Comparison of ENCODE assay signal across 19 cellular contexts in genomic region chr11:7583248-7583647, GRCh38.
DNase-seq lines count a peak whose midpoint lies in the region; ATAC-seq and TF ChIP-seq lines count a peak whose summit lies in the region.
"Had no signal": no experiment of that assay in that cellular context is flagged by ENCODE, and none has a peak within 500 bp of the region (broad histone marks: within the 10 kb centered on the region; RNA-seq: fewer than 3 reads in every experiment).

No MANE protein-coding gene starts in this region.

- in situ Hi-C loops in ACHN (cut with HindIII; ENCODE audit: low pct_ligation_motif_present, low pct_unique_long_range_greater_than_20kb, low sequenced_read_pairs), result no loop called here

- H3K27me3 ChIP-seq in testis (no peaks in the 10 kb centered on the region), body of pancreas (no peaks in the 10 kb centered on the region)

- H3K36me3 ChIP-seq in testis (ENCODE audit: low read depth, missing control alignments) (no peaks in the 10 kb centered on the region), body of pancreas (replicated peaks in 1 of 2; ENCODE audit: insufficient read depth in 1 of 2, low read depth in 2 of 2) (no peaks in the 10 kb centered on the region)

- H3K27me3 Mint-ChIP-seq in activated T-cell treated with anti-CD3 and anti-CD28 coated beads, Interleukin-2, amount 50 U/mL, for 72 hours (ENCODE audit: low read depth), result peaks cover 7% of the 10 kb centered on the region
- peaks cover 13% of the 10 kb centered on the region for H3K27me3 Mint-ChIP-seq in activated T-cell treated with anti-CD3 and anti-CD28 coated beads, Interleukin-2, amount 50 U/mL, for 24 hours
- no peaks in the 10 kb centered on the region for H3K27me3 Mint-ChIP-seq in progenitor cell of endocrine pancreas

- TF ChIP-seq POLR2A in testis (IDR thresholded peaks at IDR 0.05) (no peak), body of pancreas (IDR thresholded peaks at IDR 0.05) (no peak)

- TF ChIP-seq CTCF in progenitor cell of endocrine pancreas (IDR thresholded peaks at IDR 0.05; ENCODE audit: unreplicated experiment) (no peak), testis (IDR thresholded peaks at IDR 0.05) (peak in 1 of 3 experiments; percentile 9), body of pancreas (IDR thresholded peaks at IDR 0.05) (no peak)

- no peaks in the 10 kb centered on the region for H3K9me3 Mint-ChIP-seq in activated T-cell treated with anti-CD3 and anti-CD28 coated beads, Interleukin-2, amount 50 U/mL, for 72 hours
- no peaks in the 10 kb centered on the region for H3K9me3 Mint-ChIP-seq in activated T-cell treated with anti-CD3 and anti-CD28 coated beads, Interleukin-2, amount 50 U/mL, for 24 hours
- no peaks in the 10 kb centered on the region for H3K9me3 Mint-ChIP-seq in progenitor cell of endocrine pancreas (ENCODE audit: low read depth)
- H3K9me3 Mint-ChIP-seq: H9 had no signal

- 38 to 54% methylated on average over 3 of the region's 3 CpGs for WGBS in testis, 2 donors
- 90 to 99% methylated on average over 3 of the region's 3 CpGs for WGBS in body of pancreas, 2 donors

- intact Hi-C loops in testis (cut with DNase I; ENCODE audit: low total_unique reads) (no loop called here), body of pancreas (cut with DNase I) (no loop called here)

- H3K4me3 Mint-ChIP-seq in activated T-cell treated with anti-CD3 and anti-CD28 coated beads, Interleukin-2, amount 50 U/mL, for 72 hours, result no peak overlapping the region
- no peak overlapping the region for H3K4me3 Mint-ChIP-seq in activated T-cell treated with anti-CD3 and anti-CD28 coated beads, Interleukin-2, amount 50 U/mL, for 24 hours
- H3K4me3 Mint-ChIP-seq in progenitor cell of endocrine pancreas (ENCODE audit: low read depth), result no peak overlapping the region
- H3K4me3 Mint-ChIP-seq: H9 had no signal

- H3K4me3 ChIP-seq in testis, result no peak overlapping the region
- no peak overlapping the region for H3K4me3 ChIP-seq in body of pancreas
- H3K4me3 ChIP-seq: BLaER1 treated with 17β-estradiol and CSF1 and Interleukin-3, amounts not matched to agents 10 nM and 100 nM had no signal

- H3K9me3 ChIP-seq in testis (no peaks in the 10 kb centered on the region), body of pancreas (no peaks in the 10 kb centered on the region)
- H3K9me3 ChIP-seq: BLaER1 treated with 17β-estradiol and CSF1 and Interleukin-3, amounts not matched to agents 10 nM and 100 nM had no signal

- no peak for ATAC-seq in activated T-cell treated with anti-CD3 and anti-CD28 coated beads, Interleukin-2, amount 50 U/mL, for 72 hours (replicated peaks in 1 of 2)
- peak; percentile 62 for ATAC-seq in esophagus mucosa
- ATAC-seq in HG02852 (IDR thresholded peaks at IDR 0.05; ENCODE audit: unreplicated experiment), result no peak
- no peak for ATAC-seq in body of pancreas
- ATAC-seq: Panc1 had no signal

- H3K4me1 ChIP-seq in testis (peaks cover 80% of the 10 kb centered on the region), body of pancreas (no peaks in the 10 kb centered on the region)

- H3K4me1 Mint-ChIP-seq in activated T-cell treated with anti-CD3 and anti-CD28 coated beads, Interleukin-2, amount 50 U/mL, for 72 hours (ENCODE audit: low read depth), result peaks cover 25% of the 10 kb centered on the region
- peaks cover 7% of the 10 kb centered on the region for H3K4me1 Mint-ChIP-seq in activated T-cell treated with anti-CD3 and anti-CD28 coated beads, Interleukin-2, amount 50 U/mL, for 24 hours (ENCODE audit: low read depth)
- peaks cover 11% of the 10 kb centered on the region for H3K4me1 Mint-ChIP-seq in progenitor cell of endocrine pancreas (ENCODE audit: low read depth)

- peak overlapping the region; percentile 14 for H3K27ac Mint-ChIP-seq in activated T-cell treated with anti-CD3 and anti-CD28 coated beads, Interleukin-2, amount 50 U/mL, for 72 hours
- H3K27ac Mint-ChIP-seq in activated T-cell treated with anti-CD3 and anti-CD28 coated beads, Interleukin-2, amount 50 U/mL, for 24 hours, result no peak overlapping the region
- H3K27ac Mint-ChIP-seq in progenitor cell of endocrine pancreas, result peak overlapping the region; percentile 26
- H3K27ac Mint-ChIP-seq: H9 had no signal

- no peak for DNase-seq in activated T-cell treated with anti-CD3 and anti-CD28 coated beads, Interleukin-2, amount 50 U/mL, for 72 hours
- DNase-seq in activated T-cell treated with anti-CD3 and anti-CD28 coated beads, Interleukin-2, amount 50 U/mL, for 24 hours, result no peak
- DNase-seq in progenitor cell of endocrine pancreas (ENCODE audit: low spot score, unreplicated experiment) (no peak), testis (no peak), ACHN (no peak), body of pancreas (no peak)
- DNase-seq: 8988T, DND-41, H9, NCI-H1105 treated with DMSO at 0.1 percent for 48 hours, NCI-H1694 treated with DMSO at 0.1 percent for 48 hours, NCI-H2107, NCI-H226, NCI-H524 treated with DMSO at 0.1 percent for 48 hours had no signal

- H3K36me3 Mint-ChIP-seq in activated T-cell treated with anti-CD3 and anti-CD28 coated beads, Interleukin-2, amount 50 U/mL, for 72 hours (ENCODE audit: insufficient read depth in 2 of 2), result no peaks in the 10 kb centered on the region
- no peaks in the 10 kb centered on the region for H3K36me3 Mint-ChIP-seq in activated T-cell treated with anti-CD3 and anti-CD28 coated beads, Interleukin-2, amount 50 U/mL, for 24 hours (ENCODE audit: low read depth)
- H3K36me3 Mint-ChIP-seq in progenitor cell of endocrine pancreas (ENCODE audit: insufficient read depth), result no peaks in the 10 kb centered on the region

- peak overlapping the region; percentile 56 to 62 for H3K27ac ChIP-seq in testis
- H3K27ac ChIP-seq in body of pancreas, result no peak overlapping the region
- H3K27ac ChIP-seq: BLaER1 treated with 17β-estradiol and CSF1 and Interleukin-3, amounts not matched to agents 10 nM and 100 nM; HL-60 had no signal

Comparison
In these comparisons a context has a peak if more than half of its experiments do, and no peak if none do; other contexts are left out.
1. H3K27ac ChIP-seq: peak in testis (2 of 2); none in body of pancreas (0 of 4).